ENCODE assay signal across 5 cellular contexts in the genomic region with DNA sequence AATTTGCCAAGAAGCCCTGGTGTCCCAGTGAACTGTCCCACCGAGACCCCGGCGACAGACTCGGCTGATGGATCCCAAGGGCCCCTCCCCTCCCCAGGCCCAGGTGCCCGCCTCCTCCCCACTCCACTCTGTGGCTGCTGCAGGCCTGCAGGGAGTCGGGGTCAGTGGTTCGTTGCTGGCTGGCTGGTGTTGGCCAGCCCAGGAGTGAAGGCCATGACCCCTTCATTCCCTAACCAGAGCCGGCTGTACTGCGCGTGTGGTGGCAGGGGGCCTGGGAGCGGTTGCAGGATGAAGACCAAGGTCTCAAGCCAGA. TPM values are rescaled to one million over a fixed set of nuclear protein-coding genes. Genes with fewer than 3 reads are reported as not detected.
"Had no signal": no experiment of that assay in that cellular context is flagged by ENCODE, and none has a peak within 500 bp of the region (broad histone marks: within the 10 kb centered on the region; RNA-seq: fewer than 3 reads in every experiment).

No MANE protein-coding gene starts in this region.

- H3K4me3 Mint-ChIP-seq: activated naive CD8-positive, alpha-beta T cell treated with anti-CD3 and anti-CD28 coated beads for 36 hours; activated T-cell treated with anti-CD3 and anti-CD28 coated beads, Interleukin-2, amount 50 U/mL, for 4 hours had no signal

- H3K9me3 ChIP-seq: neutrophil had no signal

- DNase-seq: activated gamma-delta T cell; activated T-cell treated with anti-CD3 and anti-CD28 coated beads, Interleukin-2, amount 50 U/mL, for 4 hours had no signal

- H3K36me3 Mint-ChIP-seq: activated naive CD8-positive, alpha-beta T cell treated with anti-CD3 and anti-CD28 coated beads for 36 hours had no signal

- H3K4me1 Mint-ChIP-seq: activated naive CD8-positive, alpha-beta T cell treated with anti-CD3 and anti-CD28 coated beads for 36 hours had no signal

- H3K27ac Mint-ChIP-seq: activated naive CD8-positive, alpha-beta T cell treated with anti-CD3 and anti-CD28 coated beads for 36 hours; progenitor cell of endocrine pancreas had no signal

- H3K27ac ChIP-seq: neutrophil had no signal

- H3K9me3 Mint-ChIP-seq: activated naive CD8-positive, alpha-beta T cell treated with anti-CD3 and anti-CD28 coated beads for 36 hours; activated T-cell treated with anti-CD3 and anti-CD28 coated beads, Interleukin-2, amount 50 U/mL, for 4 hours had no signal

RNA-seq across cellular contexts. Expression of gene TBX2, which starts 9.2 kb away (rescaled TPM):
- total RNA-seq: activated naive CD8-positive, alpha-beta T cell treated with anti-CD3 and anti-CD28 coated beads for 36 hours had no signal
